Comparison of ENCODE assay signal across 8 cellular contexts in genomic region chr1:171644805-171645483, GRCh38. TPM values are rescaled to one million over a fixed set of nuclear protein-coding genes. Genes with fewer than 3 reads are reported as not detected.
DNase-seq lines count a peak whose midpoint lies in the region; ATAC-seq, FAIRE-seq and TF ChIP-seq lines count a peak whose summit lies in the region.

No MANE protein-coding gene starts in this region.

- 15 to 18% methylated on average over 14 to 15 of the region's 15 CpGs for WGBS in lower leg skin, 2 donors

- TF ChIP-seq CTCF in lower leg skin (IDR thresholded peaks at IDR 0.05), result peak in 1 of 3 donors; percentile 25

- FAIRE-seq in GM12891 (lab: Jason Lieb, UNC), result peak; percentile 76

- H3K4me3 ChIP-seq in lower leg skin (ENCODE audit: low read depth, poor library complexity, severe bottlenecking), result no peak overlapping the region

- no peak for TF ChIP-seq POLR2A in GM12891 (IDR thresholded peaks at IDR 0.05; ENCODE audit: low read depth, low read length)
- TF ChIP-seq POLR2A in lower leg skin (IDR thresholded peaks at IDR 0.05), result no peak

- intact Hi-C loops in lower leg skin (cut with DNase I; ENCODE audit: low total_unique reads), result loop anchor here (5.0 kb wide), 2 partner anchors 157 to 347 kb away; no protein-coding TSS in a partner anchor

- DNase-seq in GM12891 (ENCODE audit: insufficient read length, low spot score), result peak; percentile 27
- DNase-seq in NCI-H526 treated with DMSO at 0.1 percent for 48 hours (lab: John Stamatoyannopoulos, UW), result peak; percentile 95
- peak; percentile 82 for DNase-seq in activated CD4-positive, alpha-beta T cell treated with anti-CD3 and anti-CD28 coated beads for 48 hours
- DNase-seq in dermis microvascular lymphatic vessel endothelial cell (ENCODE audit: low read depth in 2 of 2), result peak; percentile 67 to 86
- peak; percentile 76 to 95 for DNase-seq in lower leg skin (ENCODE audit: low spot score in 2 of 2)
- peak; percentile 27 to 66 (median 40) for DNase-seq in stimulated activated CD4-positive, alpha-beta T cell treated with anti-CD3 and anti-CD28 coated beads, TNF-alpha, amount 100 ng/mL, for 24 hours (ENCODE audit: low read depth in 3 of 3)

- ATAC-seq in HG03439 (IDR thresholded peaks at IDR 0.05; ENCODE audit: unreplicated experiment), result peak; percentile 78
- no peak for ATAC-seq in HG03045 (IDR thresholded peaks at IDR 0.05; ENCODE audit: unreplicated experiment)

TF ChIP-seq in GM12891, 5 proteins besides CTCF, POLR2A, EP300 and RAD21:
- TF ChIP-seq TAF1 (IDR thresholded peaks at IDR 0.05; ENCODE audit: low read depth, low read length) (no peak), POLR2AphosphoS5 (IDR thresholded peaks at IDR 0.05; ENCODE audit: low read depth, low read length) (no peak), SPI1 (IDR thresholded peaks at IDR 0.05; ENCODE audit: low read depth, low read length) (no peak), PAX5 (IDR thresholded peaks at IDR 0.05; ENCODE audit: insufficient read depth, low read length, severe bottlenecking) (no peak)
TF ChIP-seq in GM12891: peak in this region for 0.

RNA-seq across cellular contexts. Expression of gene MYOC, which starts 7.5 kb away (rescaled TPM):
- not detected for polyA plus RNA-seq in GM12891 (2012; ENCODE audit: low read depth, missing spikeins)
- total RNA-seq in dermis microvascular lymphatic vessel endothelial cell, result not detected in 2 replicates
- 1 to 10 TPM; 3.0 to 6.3 (median 4.4) TPM for total RNA-seq in lower leg skin

RNA-seq across cellular contexts. Expression of gene MYOCOS, which starts 22.9 kb away (rescaled TPM):
- not detected for polyA plus RNA-seq in GM12891 (2012; ENCODE audit: low read depth, missing spikeins)
- not detected in 2 replicates for total RNA-seq in dermis microvascular lymphatic vessel endothelial cell
- not detected for total RNA-seq in lower leg skin

Comparison
In these comparisons a context has a peak if more than half of its experiments do, and no peak if none do; other contexts are left out.
1. DNase-seq: peak in every context shown above with its lines; median percentile 95 in NCI-H526 treated with DMSO at 0.1 percent for 48 hours; 86 in lower leg skin; 82 in activated CD4-positive, alpha-beta T cell treated with anti-CD3 and anti-CD28 coated beads for 48 hours; 76 in dermis microvascular lymphatic vessel endothelial cell; 40 in stimulated activated CD4-positive, alpha-beta T cell treated with anti-CD3 and anti-CD28 coated beads, TNF-alpha, amount 100 ng/mL, for 24 hours; 27 in GM12891.